In genomic region chr11:76796511-76797203, GRCh38 we compare ENCODE assay signal across 13 cellular contexts. TPM values are rescaled to one million over a fixed set of nuclear protein-coding genes. Genes with fewer than 3 reads are reported as not detected.
A peak's percentile ranks its signal among the peaks of the same experiment; 100 is the strongest.
DNase-seq lines count a peak whose midpoint lies in the region; ATAC-seq and TF ChIP-seq lines count a peak whose summit lies in the region.
"Had no signal": no experiment of that assay in that cellular context is flagged by ENCODE, and none has a peak within 500 bp of the region (broad histone marks: within the 10 kb centered on the region; RNA-seq: fewer than 3 reads in every experiment).

No MANE protein-coding gene starts in this region.

- CTCF ChIA-PET in GM10248 (lab: Yijun Ruan, JAX), result interaction anchor here (0.7 to 4.1 kb wide), 3 partner anchors 12 to 64 kb away, joined by 3 to 45 read pairs (median 33); no protein-coding TSS in a partner anchor

- H3K27ac ChIP-seq in coronary artery (no peak overlapping the region), subcutaneous abdominal adipose tissue (ENCODE audit: low read depth, low read length) (peak overlapping the region; percentile 75)
- H3K27ac ChIP-seq: BLaER1 had no signal

- no peaks in the 10 kb centered on the region for H3K9me3 ChIP-seq in subcutaneous abdominal adipose tissue (ENCODE audit: control insufficient read depth in 5 of 5, low read length in 5 of 5)

- DNase-seq in GM10248 (ENCODE audit: extremely low spot score) (peak; percentile 15), coronary artery (ENCODE audit: low spot score) (peak; percentile 74), left lobe of liver (ENCODE audit: low spot score) (peak; percentile 57), HT-29 (ENCODE audit: low spot score) (no peak), SIG-M5 treated with dmso at 0.1 percent for 504 hours (lab: John Stamatoyannopoulos, UW; ENCODE audit: unreplicated experiment) (no peak), SKM-1 treated with dmso at 0.1 percent for 144 hours (lab: John Stamatoyannopoulos, UW; ENCODE audit: unreplicated experiment) (no peak)
- DNase-seq: CD8-positive, alpha-beta memory T cell; NCI-H1417; NCI-H2081; NCI-H524 treated with DMSO at 0.1 percent for 48 hours had no signal

- POLR2A ChIA-PET in GM10248 (lab: Yijun Ruan, JAX), result no interaction called here

- peak overlapping the region in 1 of 5 donors; percentile 27 for H3K9ac ChIP-seq in subcutaneous abdominal adipose tissue (ENCODE audit: low read length in 5 of 5)
- H3K9ac ChIP-seq: BLaER1 had no signal

- peaks cover 0 to 38% (median 29%) of the 10 kb centered on the region in 5 donors for H3K36me3 ChIP-seq in subcutaneous abdominal adipose tissue (ENCODE audit: control insufficient read depth in 5 of 5, insufficient read depth in 5 of 5, low read length in 5 of 5)

- H3K4me3 ChIP-seq in coronary artery (no peak overlapping the region), subcutaneous abdominal adipose tissue (ENCODE audit: low read depth in 1 of 5, low read length in 5 of 5) (no peak overlapping the region)
- H3K4me3 ChIP-seq: BLaER1 had no signal

- no peaks in the 10 kb centered on the region for H3K27me3 ChIP-seq in subcutaneous abdominal adipose tissue (ENCODE audit: control insufficient read depth in 5 of 5, insufficient read depth in 4 of 5, low read length in 5 of 5)
- H3K27me3 ChIP-seq: BLaER1 had no signal

- peaks cover 15 to 96% (median 90%) of the 10 kb centered on the region in 5 donors for H3K4me1 ChIP-seq in subcutaneous abdominal adipose tissue (ENCODE audit: control insufficient read depth in 5 of 5, insufficient read depth in 5 of 5, low read length in 5 of 5)

- ATAC-seq in left lobe of liver (peak; percentile 0), HG03439 (IDR thresholded peaks at IDR 0.05; ENCODE audit: unreplicated experiment) (no peak)

- no peak for TF ChIP-seq CTCF in GM10248 (IDR thresholded peaks at IDR 0.05; ENCODE audit: control extremely low read depth, extremely low read depth, low read depth, missing control alignments)
- no peak for TF ChIP-seq CTCF in coronary artery (IDR thresholded peaks at IDR 0.05)

RNA-seq across cellular contexts. Expression of gene TSKU, which starts 13.5 kb away (rescaled TPM):
- 547 TPM for total RNA-seq in left lobe of liver
- 107 and 118 TPM in 2 replicates for total RNA-seq in HT-29 (2014; rRNA removed; shearing (Covaris generic))

Comparison
In these comparisons a context has a peak if more than half of its experiments do, and no peak if none do; other contexts are left out.
1. DNase-seq: peak in GM10248 (single experiment), coronary artery (single experiment) and left lobe of liver (single experiment); none in HT-29 (single experiment), SIG-M5 treated with dmso at 0.1 percent for 504 hours (single experiment) and SKM-1 treated with dmso at 0.1 percent for 144 hours (single experiment).